ENCODE assay signal across 8 cellular contexts in the genomic region with DNA sequence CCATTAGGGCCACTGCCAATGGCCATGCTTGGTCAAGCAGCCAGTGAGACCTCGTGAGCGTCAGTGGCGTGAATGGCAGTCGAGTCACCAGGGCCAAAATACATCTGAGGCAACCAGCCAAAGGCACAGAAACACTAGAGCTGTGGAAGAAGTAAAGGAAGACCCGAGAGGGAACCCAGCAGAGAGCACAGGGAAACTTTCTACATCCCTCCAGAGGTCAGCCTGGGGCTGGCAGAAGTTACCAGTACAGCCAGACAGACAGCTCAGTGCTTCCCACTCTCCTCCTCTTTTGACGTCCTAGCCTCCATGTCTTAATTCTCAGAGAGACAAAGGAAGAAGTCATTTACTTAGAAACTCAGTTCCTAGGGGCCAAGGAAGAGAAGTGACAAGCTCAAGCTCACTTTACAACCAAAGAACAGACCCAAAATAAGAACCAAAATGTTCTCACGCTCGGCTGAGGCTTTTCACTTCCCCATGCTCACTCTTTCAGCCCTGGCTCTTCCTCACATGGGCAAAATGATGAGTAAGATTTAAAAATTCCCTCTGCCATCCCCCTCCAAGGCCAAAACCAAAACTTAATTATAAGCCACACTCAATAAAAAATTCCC. TPM values are rescaled to one million over a fixed set of nuclear protein-coding genes. Genes with fewer than 3 reads are reported as not detected.
DNase-seq lines count a peak whose midpoint lies in the region; ATAC-seq and TF ChIP-seq lines count a peak whose summit lies in the region.

No MANE protein-coding gene starts in this region.

- ATAC-seq in GM18520 (IDR thresholded peaks at IDR 0.05; ENCODE audit: unreplicated experiment): peak; percentile 49
- ATAC-seq in HG02870 (IDR thresholded peaks at IDR 0.05; ENCODE audit: unreplicated experiment): peak; percentile 67
- ATAC-seq in lung (ENCODE audit: insufficient read depth, low FRiP score): peak; percentile 57
- ATAC-seq in foreskin keratinocyte: no peak

- TF ChIP-seq CTCF in Peyer's patch (IDR thresholded peaks at IDR 0.05) (no peak), lung (IDR thresholded peaks at IDR 0.05; ENCODE audit: control extremely low read depth, extremely low read depth) (no peak), foreskin keratinocyte (conservative IDR thresholded peaks at IDR 0.05) (no peak)

- DNase-seq in Peyer's patch (peak in 2 of 3 donors; percentile 65 to 68), lung (ENCODE audit: low spot score) (peak; percentile 29), foreskin keratinocyte (no peak), EL (no peak), COLO668 (lab: John Stamatoyannopoulos, UW; ENCODE audit: unreplicated experiment) (no peak), KG1 (lab: John Stamatoyannopoulos, UW) (no peak)

- H3K27me3 ChIP-seq in Peyer's patch (no peaks in the 10 kb centered on the region), lung (ENCODE audit: control insufficient read depth, insufficient read depth) (no peaks in the 10 kb centered on the region), foreskin keratinocyte (peaks cover 25% of the 10 kb centered on the region)

- no peaks in the 10 kb centered on the region for H3K9me3 ChIP-seq in Peyer's patch
- H3K9me3 ChIP-seq in lung (ENCODE audit: control insufficient read depth in 2 of 2, insufficient read depth in 1 of 2, low read length in 1 of 2): no peaks in the 10 kb centered on the region

- H3K4me3 ChIP-seq in Peyer's patch (peak overlapping the region in 1 of 4 donors; percentile 6), lung (no peak overlapping the region)

- H3K27ac ChIP-seq in Peyer's patch (peak overlapping the region; percentile 45 to 78 (median 52)), lung (ENCODE audit: low read depth in 1 of 2, low read length in 1 of 2) (peak overlapping the region in 1 of 2 donors; percentile 57), foreskin keratinocyte (no peak overlapping the region)

- H3K36me3 ChIP-seq in Peyer's patch (no peaks in the 10 kb centered on the region), lung (ENCODE audit: control insufficient read depth in 2 of 2, insufficient read depth in 2 of 2, low read length in 2 of 2) (no peaks in the 10 kb centered on the region)

- 51 to 60% methylated on average over 8 of the region's 8 CpGs for WGBS in lung, 2 donors

- H3K4me1 ChIP-seq in Peyer's patch (peaks cover 0 to 42% (median 29%) of the 10 kb centered on the region in 4 donors), lung (ENCODE audit: control insufficient read depth in 2 of 2, insufficient read depth in 2 of 2, low read length in 2 of 2) (peaks cover 5 to 18% of the 10 kb centered on the region in 2 donors), foreskin keratinocyte (no peaks in the 10 kb centered on the region)

- no peak for TF ChIP-seq POLR2A in Peyer's patch (IDR thresholded peaks at IDR 0.05)

RNA-seq across cellular contexts. Expression of a gene that starts 8.7 kb away (rescaled TPM):
- total RNA-seq in Peyer's patch (10 to 100 TPM in 1 of 4 donors, 1 to 10 TPM in 2, under 1 TPM in 1; 0.53 to 11.6 (median 4.6) TPM), lung (10 to 100 TPM; 17.9 to 23.6 TPM), foreskin keratinocyte (0.10 and 0.14 TPM in 2 replicates)
- polyA plus RNA-seq in lung (10 to 100 TPM in 1 of 2 donors, 1 to 10 TPM in 1; 4.3 to 15.3 TPM), foreskin keratinocyte (0.04 and 0.22 TPM in 2 replicates)

Comparison
In these comparisons a context has a peak if more than half of its experiments do, and no peak if none do; other contexts are left out.
1. DNase-seq: peak in Peyer's patch (2 of 3) and lung (single experiment); none in foreskin keratinocyte (0 of 2), EL (single experiment), COLO668 (single experiment) and KG1 (single experiment).